Comparison of ENCODE assay signal across 1 cellular context in genomic region chr7:112789824-112790650, GRCh38.
TF ChIP-seq lines count a peak whose summit lies in the region.

Gene TMEM168, minus strand, starts transcription at chr7:112790393. Its CDS starts 5,568 bp downstream, at chr7:112784825.

TF ChIP-seq in GM23338, 12 proteins besides CTCF, POLR2A, EP300 and RAD21 (continued from another document):
- TF ChIP-seq ZNF462 (CRISPR knock-in tag; IDR thresholded peaks at IDR 0.05) (0 out of 2 replicates have a peak, but pooled peaks have one; percentile 33), STAT1 (IDR thresholded peaks at IDR 0.05; ENCODE audit: unreplicated experiment) (no peak), EZH2phosphoT487 (IDR thresholded peaks at IDR 0.05; ENCODE audit: unreplicated experiment) (no peak), ZNF114 (CRISPR knock-in tag; IDR thresholded peaks at IDR 0.05) (0 out of 2 replicates have a peak, but pooled peaks have one; percentile 13), JUNB (IDR thresholded peaks at IDR 0.05; ENCODE audit: unreplicated experiment) (no peak), CREB1 (CRISPR knock-in tag; IDR thresholded peaks at IDR 0.05; ENCODE audit: low read depth) (no peak), ETS1 (IDR thresholded peaks at IDR 0.05) (no peak; the same call in 1 of the 2 replicates)
TF ChIP-seq in GM23338: peak in this region for 3.
